In genomic region chr4:184802203-184803015, GRCh38 we compare ENCODE assay signal across 16 cellular contexts. TPM values are rescaled to one million over a fixed set of nuclear protein-coding genes. Genes with fewer than 3 reads are reported as not detected.
DNase-seq lines count a peak whose midpoint lies in the region; ATAC-seq and TF ChIP-seq lines count a peak whose summit lies in the region.
"Had no signal": no experiment of that assay in that cellular context is flagged by ENCODE, and none has a peak within 500 bp of the region (broad histone marks: within the 10 kb centered on the region; RNA-seq: fewer than 3 reads in every experiment).

No MANE protein-coding gene starts in this region.

- no peaks in the 10 kb centered on the region for H3K36me3 ChIP-seq in GM23248 (ENCODE audit: low read depth)
- peaks cover 3 to 59% (median 28%) of the 10 kb centered on the region in 4 donors for H3K36me3 ChIP-seq in right lobe of liver

- no peak overlapping the region for H3K27ac ChIP-seq in GM23248
- peak overlapping the region; percentile 76 to 98 (median 85) for H3K27ac ChIP-seq in right lobe of liver
- H3K27ac ChIP-seq: parathyroid adenoma had no signal

- 0 out of 2 replicates have a peak, but pooled peaks cover 6% of the 10 kb centered on the region for H4K20me1 ChIP-seq in GM23248 (ENCODE audit: insufficient read depth)

- peaks cover 2% of the 10 kb centered on the region; the same call in 1 of the 2 replicates for H3K27me3 Mint-ChIP-seq in WTC11 (ENCODE audit: low read depth)

- H3F3A ChIP-seq in GM23248 (ENCODE audit: insufficient read depth): peaks cover 8% of the 10 kb centered on the region; the same call in 1 of the 2 replicates

- peaks cover 6% of the 10 kb centered on the region for H3K36me3 Mint-ChIP-seq in stimulated activated effector memory CD8-positive, alpha-beta T cell treated with anti-CD3 and anti-CD28 coated beads, Interleukin-12 subunit alpha, Interleukin-12 subunit beta, amount 100 ng/mL, for 72 hours
- no peaks in the 10 kb centered on the region for H3K36me3 Mint-ChIP-seq in WTC11

- no peak overlapping the region for H3K4me3 Mint-ChIP-seq in stimulated activated effector memory CD8-positive, alpha-beta T cell treated with anti-CD3 and anti-CD28 coated beads, Interleukin-12 subunit alpha, Interleukin-12 subunit beta, amount 100 ng/mL, for 72 hours
- no peak overlapping the region for H3K4me3 Mint-ChIP-seq in WTC11

- peak overlapping the region; percentile 35 for H3K27ac Mint-ChIP-seq in stimulated activated effector memory CD8-positive, alpha-beta T cell treated with anti-CD3 and anti-CD28 coated beads, Interleukin-12 subunit alpha, Interleukin-12 subunit beta, amount 100 ng/mL, for 72 hours
- H3K27ac Mint-ChIP-seq in WTC11: no peak overlapping the region

- H3K9me2 ChIP-seq in GM23248 (ENCODE audit: insufficient read depth): no peaks in the 10 kb centered on the region

- H2AFZ ChIP-seq in GM23248: peak overlapping the region; percentile 21; the same call in 1 of the 2 replicates
- H2AFZ ChIP-seq: parathyroid adenoma had no signal

- no peaks in the 10 kb centered on the region for H3K27me3 ChIP-seq in GM23248 (replicated peaks; ENCODE audit: insufficient read depth)
- no peaks in the 10 kb centered on the region for H3K27me3 ChIP-seq in right lobe of liver

- TF ChIP-seq POLR2A in right lobe of liver (IDR thresholded peaks at IDR 0.05): no peak

- H3K9me3 Mint-ChIP-seq in stimulated activated effector memory CD8-positive, alpha-beta T cell treated with anti-CD3 and anti-CD28 coated beads, Interleukin-12 subunit alpha, Interleukin-12 subunit beta, amount 100 ng/mL, for 72 hours: no peaks in the 10 kb centered on the region
- H3K9me3 Mint-ChIP-seq in WTC11: 0 out of 2 replicates have a peak, but pooled peaks cover under 1% of the 10 kb centered on the region

- H3K4me2 ChIP-seq in GM23248 (ENCODE audit: unreplicated experiment): peak overlapping the region; percentile 72

- 21 to 22% methylated on average over 16 of the region's 16 CpGs for WGBS in GM23248 (ENCODE audit: low coverage in 1 of 2, low lambda C conversion rate in 2 of 2, missing lambda C conversion rate in 2 of 2), 2 experiments
- 30% methylated on average over 16 of the region's 16 CpGs for WGBS in right lobe of liver (ENCODE audit: insufficient coverage, low coverage, low lambda C conversion rate, missing lambda C conversion rate)

- H3K4me3 ChIP-seq in GM23248 (peak overlapping the region; percentile 34), epithelial cell of proximal tubule (ENCODE audit: low read depth, low read length) (peak overlapping the region; percentile 69), right lobe of liver (peak overlapping the region; percentile 33 to 63 (median 58))

- H3K9me3 ChIP-seq in GM23248 (ENCODE audit: low read depth): no peaks in the 10 kb centered on the region
- H3K9me3 ChIP-seq in right lobe of liver: no peaks in the 10 kb centered on the region

- intact Hi-C loops in right lobe of liver (cut with DNase I): no loop called here

- peaks cover 11% of the 10 kb centered on the region for H3K4me1 Mint-ChIP-seq in stimulated activated effector memory CD8-positive, alpha-beta T cell treated with anti-CD3 and anti-CD28 coated beads, Interleukin-12 subunit alpha, Interleukin-12 subunit beta, amount 100 ng/mL, for 72 hours
- H3K4me1 Mint-ChIP-seq in WTC11: peaks cover 20% of the 10 kb centered on the region

- peak in 2 of 4 donors; percentile 1 to 13 for ATAC-seq in right lobe of liver
- no peak for ATAC-seq in stimulated activated effector memory CD8-positive, alpha-beta T cell treated with anti-CD3 and anti-CD28 coated beads, Interleukin-12 subunit alpha, Interleukin-12 subunit beta, amount 100 ng/mL, for 72 hours
- ATAC-seq in HG03175 (IDR thresholded peaks at IDR 0.05; ENCODE audit: unreplicated experiment): no peak
- ATAC-seq in WTC11: no peak

- DNase-seq in GM23248 (peak; percentile 42), epithelial cell of proximal tubule (ENCODE audit: low read depth) (no peak), right lobe of liver (peak in 1 of 3 donors; percentile 50), AML-193 (lab: John Stamatoyannopoulos, UW) (no peak), WTC11 (ENCODE audit: low spot score) (no peak)
- DNase-seq in stimulated activated effector memory CD8-positive, alpha-beta T cell treated with anti-CD3 and anti-CD28 coated beads, Interleukin-12 subunit alpha, Interleukin-12 subunit beta, amount 100 ng/mL, for 72 hours (ENCODE audit: low spot score in 2 of 2): no peak
- DNase-seq in effector CD4-positive, alpha-beta T cell: no peak
- DNase-seq: activated CD4-positive, CD25-positive, alpha-beta regulatory T cell treated with anti-CD3 and anti-CD28 coated beads, Interleukin-2, amount 50 U/mL, for 72 hours; activated CD8-positive, alpha-beta memory T cell treated with anti-CD3 and anti-CD28 coated beads, Interleukin-2, amount 50 U/mL, for 4 hours; activated naive CD4-positive, alpha-beta T cell; NCI-H2029; NCI-H748 treated with DMSO at 0.1 percent for 48 hours; substantia nigra; T-helper 1 cell had no signal

- CTCF ChIA-PET in WTC11 (lab: Charles Lee): interaction anchor here (1.0 kb wide), 1 partner anchor 12 kb away, joined by 3 read pairs; no protein-coding TSS in a partner anchor

- no peak overlapping the region for H3K9ac ChIP-seq in GM23248
- H3K9ac ChIP-seq: parathyroid adenoma had no signal

- H3K4me1 ChIP-seq in GM23248 (ENCODE audit: insufficient read depth) (peaks cover 17% of the 10 kb centered on the region), right lobe of liver (peaks cover 0 to 53% (median 18%) of the 10 kb centered on the region in 4 donors)

- POLR2A ChIA-PET in WTC11 (lab: Charles Lee): no interaction called here

- H3K79me2 ChIP-seq in GM23248 (ENCODE audit: insufficient read depth): peaks cover 3% of the 10 kb centered on the region

- TF ChIP-seq CTCF in epithelial cell of proximal tubule (conservative IDR thresholded peaks at IDR 0.05; ENCODE audit: low read depth, low read length): no peak
- no peak for TF ChIP-seq CTCF in right lobe of liver (IDR thresholded peaks at IDR 0.05)
- TF ChIP-seq CTCF in WTC11 (IDR thresholded peaks at IDR 0.05): no peak

- in situ Hi-C loops in GM23248 (cut with MboI): no loop called here

TF ChIP-seq in WTC11, 78 proteins besides CTCF, POLR2A, EP300 and RAD21:
- no peak for TF ChIP-seq TEAD4 (CRISPR knock-in tag; IDR thresholded peaks at IDR 0.05)
- TF ChIP-seq ZNF232 (CRISPR knock-in tag; IDR thresholded peaks at IDR 0.05): no peak
- TF ChIP-seq NR3C1 (CRISPR knock-in tag; conservative IDR thresholded peaks at IDR 0.05; ENCODE audit: low read depth): no peak
- no peak for TF ChIP-seq ZNF423 (CRISPR knock-in tag; IDR thresholded peaks at IDR 0.05)

RNA-seq across cellular contexts. Expression of gene ACSL1, which starts 23.4 kb away (rescaled TPM):
- 16.8 and 22.6 TPM in 2 replicates for total RNA-seq in GM23248 (2014; rRNA removed; shearing (Covaris generic))
- 15.4 and 17.3 TPM in 2 replicates for polyA plus RNA-seq in GM23248 (2016; fragmentation: Nextera tagmentation; extraction: Ambion mirVana)
- total RNA-seq in epithelial cell of proximal tubule (18.5 and 27.5 TPM in 2 replicates), right lobe of liver (1,000 to 10,000 TPM in 1 of 6 experiments, 100 to 1,000 TPM in 5; 544 to 1,154 (median 743) TPM), WTC11 (2021) (5.1 to 6.6 TPM (median 5.9 TPM) in 3 replicates)

Comparison
In these comparisons a context has a peak if more than half of its experiments do, and no peak if none do; other contexts are left out.
1. RNA of gene ACSL1, which starts 23.4 kb away (total RNA-seq): 544 to 1,154 TPM in right lobe of liver; 18.5 to 27.5 TPM in epithelial cell of proximal tubule, 16.8 to 22.6 TPM in GM23248 and 5.1 to 6.6 TPM in WTC11; every median in the first group is over 10 times any median in the second.
2. Peak in every context shown above with its lines, with median percentiles within 50 percentile points of each other: H3K4me3 ChIP-seq.